In genomic region chr20:57351042-57351783, GRCh38 we compare ENCODE assay signal across 1 cellular context.
A peak's percentile ranks its signal among the peaks of the same experiment; 100 is the strongest.
TF ChIP-seq lines count a peak whose summit lies in the region.

RAE1 (plus strand) TSS chr20:57351255; CDS start chr20:57354039, 2,784 bp downstream.

TF ChIP-seq in HepG2, 621 proteins besides CTCF, POLR2A, EP300 and RAD21 (continued from another document and continues in another):
- peak; percentile 61; the same call in 1 of the 2 replicates for TF ChIP-seq ZNF609 (CRISPR knock-in tag; IDR thresholded peaks at IDR 0.05; ENCODE audit: borderline replicate concordance)
- peak; percentile 85; the same call in 1 of the 2 replicates for TF ChIP-seq ZNF441 (CRISPR knock-in tag; IDR thresholded peaks at IDR 0.05; ENCODE audit: borderline replicate concordance)
- peak; percentile 65; the same call in 1 of the 2 replicates for TF ChIP-seq ELF3 (CRISPR knock-in tag; IDR thresholded peaks at IDR 0.05)
- TF ChIP-seq CBX2 (IDR thresholded peaks at IDR 0.05; ENCODE audit: low read depth, low read length), result no peak
- no peak; the same call in 1 of the 2 replicates for TF ChIP-seq CBX2 (CRISPR knock-in tag; IDR thresholded peaks at IDR 0.05; ENCODE audit: low read depth)
- no peak for TF ChIP-seq FOXA1 (IDR thresholded peaks at IDR 0.05)
- no peak for TF ChIP-seq FOXA1 (CRISPR knock-in tag; IDR thresholded peaks at IDR 0.05)
- TF ChIP-seq, protein P1, sequence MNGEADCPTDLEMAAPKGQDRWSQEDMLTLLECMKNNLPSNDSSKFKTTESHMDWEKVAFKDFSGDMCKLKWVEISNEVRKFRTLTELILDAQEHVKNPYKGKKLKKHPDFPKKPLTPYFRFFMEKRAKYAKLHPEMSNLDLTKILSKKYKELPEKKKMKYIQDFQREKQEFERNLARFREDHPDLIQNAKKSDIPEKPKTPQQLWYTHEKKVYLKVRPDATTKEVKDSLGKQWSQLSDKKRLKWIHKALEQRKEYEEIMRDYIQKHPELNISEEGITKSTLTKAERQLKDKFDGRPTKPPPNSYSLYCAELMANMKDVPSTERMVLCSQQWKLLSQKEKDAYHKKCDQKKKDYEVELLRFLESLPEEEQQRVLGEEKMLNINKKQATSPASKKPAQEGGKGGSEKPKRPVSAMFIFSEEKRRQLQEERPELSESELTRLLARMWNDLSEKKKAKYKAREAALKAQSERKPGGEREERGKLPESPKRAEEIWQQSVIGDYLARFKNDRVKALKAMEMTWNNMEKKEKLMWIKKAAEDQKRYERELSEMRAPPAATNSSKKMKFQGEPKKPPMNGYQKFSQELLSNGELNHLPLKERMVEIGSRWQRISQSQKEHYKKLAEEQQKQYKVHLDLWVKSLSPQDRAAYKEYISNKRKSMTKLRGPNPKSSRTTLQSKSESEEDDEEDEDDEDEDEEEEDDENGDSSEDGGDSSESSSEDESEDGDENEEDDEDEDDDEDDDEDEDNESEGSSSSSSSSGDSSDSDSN (CRISPR knock-in tag; IDR thresholded peaks at IDR 0.05), result peak; percentile 81; the same call in 1 of the 2 replicates
- no peak; the same call in 1 of the 2 replicates for TF ChIP-seq ZNF124 (CRISPR knock-in tag; IDR thresholded peaks at IDR 0.05)
- no peak; the same call in 1 of the 2 replicates for TF ChIP-seq PREB (CRISPR knock-in tag; IDR thresholded peaks at IDR 0.05)
- peak; percentile 91 for TF ChIP-seq THAP11 (CRISPR knock-in tag; IDR thresholded peaks at IDR 0.05)
- peak; percentile 98 for TF ChIP-seq ZNF709 (CRISPR knock-in tag; IDR thresholded peaks at IDR 0.05)
- peak; percentile 34; the same call in 1 of the 2 replicates for TF ChIP-seq HCFC1 (IDR thresholded peaks at IDR 0.05; ENCODE audit: low read depth, low read length)
- TF ChIP-seq JUND (CRISPR knock-in tag; IDR thresholded peaks at IDR 0.05), result no peak
- TF ChIP-seq RBAK (CRISPR knock-in tag; IDR thresholded peaks at IDR 0.05), result no peak
- TF ChIP-seq, protein P2, sequence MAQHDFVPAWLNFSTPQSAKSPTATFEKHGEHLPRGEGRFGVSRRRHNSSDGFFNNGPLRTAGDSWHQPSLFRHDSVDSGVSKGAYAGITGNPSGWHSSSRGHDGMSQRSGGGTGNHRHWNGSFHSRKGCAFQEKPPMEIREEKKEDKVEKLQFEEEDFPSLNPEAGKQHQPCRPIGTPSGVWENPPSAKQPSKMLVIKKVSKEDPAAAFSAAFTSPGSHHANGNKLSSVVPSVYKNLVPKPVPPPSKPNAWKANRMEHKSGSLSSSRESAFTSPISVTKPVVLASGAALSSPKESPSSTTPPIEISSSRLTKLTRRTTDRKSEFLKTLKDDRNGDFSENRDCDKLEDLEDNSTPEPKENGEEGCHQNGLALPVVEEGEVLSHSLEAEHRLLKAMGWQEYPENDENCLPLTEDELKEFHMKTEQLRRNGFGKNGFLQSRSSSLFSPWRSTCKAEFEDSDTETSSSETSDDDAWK (CRISPR knock-in tag; IDR thresholded peaks at IDR 0.05), result no peak
- TF ChIP-seq MBNL3 (CRISPR knock-in tag; conservative IDR thresholded peaks at IDR 0.05), result no peak
- TF ChIP-seq ZNF749 (CRISPR knock-in tag; IDR thresholded peaks at IDR 0.05; ENCODE audit: borderline replicate concordance), result no peak
- TF ChIP-seq GPN1 (CRISPR knock-in tag; IDR thresholded peaks at IDR 0.05; ENCODE audit: borderline replicate concordance), result peak; percentile 29; the same call in 1 of the 2 replicates
- peak; percentile 64 for TF ChIP-seq SNAPC2 (CRISPR knock-in tag; IDR thresholded peaks at IDR 0.05)
- peak; percentile 99 for TF ChIP-seq ZNF501 (CRISPR knock-in tag; IDR thresholded peaks at IDR 0.05)
- peak; percentile 88 for TF ChIP-seq ZNF678 (CRISPR knock-in tag; IDR thresholded peaks at IDR 0.05)
- TF ChIP-seq, protein P3, sequence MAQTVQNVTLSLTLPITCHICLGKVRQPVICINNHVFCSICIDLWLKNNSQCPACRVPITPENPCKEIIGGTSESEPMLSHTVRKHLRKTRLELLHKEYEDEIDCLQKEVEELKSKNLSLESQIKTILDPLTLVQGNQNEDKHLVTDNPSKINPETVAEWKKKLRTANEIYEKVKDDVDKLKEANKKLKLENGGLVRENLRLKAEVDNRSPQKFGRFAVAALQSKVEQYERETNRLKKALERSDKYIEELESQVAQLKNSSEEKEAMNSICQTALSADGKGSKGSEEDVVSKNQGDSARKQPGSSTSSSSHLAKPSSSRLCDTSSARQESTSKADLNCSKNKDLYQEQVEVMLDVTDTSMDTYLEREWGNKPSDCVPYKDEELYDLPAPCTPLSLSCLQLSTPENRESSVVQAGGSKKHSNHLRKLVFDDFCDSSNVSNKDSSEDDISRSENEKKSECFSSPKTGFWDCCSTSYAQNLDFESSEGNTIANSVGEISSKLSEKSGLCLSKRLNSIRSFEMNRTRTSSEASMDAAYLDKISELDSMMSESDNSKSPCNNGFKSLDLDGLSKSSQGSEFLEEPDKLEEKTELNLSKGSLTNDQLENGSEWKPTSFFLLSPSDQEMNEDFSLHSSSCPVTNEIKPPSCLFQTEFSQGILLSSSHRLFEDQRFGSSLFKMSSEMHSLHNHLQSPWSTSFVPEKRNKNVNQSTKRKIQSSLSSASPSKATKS (CRISPR knock-in tag; IDR thresholded peaks at IDR 0.05), result no peak
- peak; percentile 67 for TF ChIP-seq ZNF18 (CRISPR knock-in tag; IDR thresholded peaks at IDR 0.05; ENCODE audit: insufficient replicate concordance)
- no peak for TF ChIP-seq SOX5 (CRISPR knock-in tag; IDR thresholded peaks at IDR 0.05; ENCODE audit: borderline replicate concordance)
- TF ChIP-seq, protein P4, sequence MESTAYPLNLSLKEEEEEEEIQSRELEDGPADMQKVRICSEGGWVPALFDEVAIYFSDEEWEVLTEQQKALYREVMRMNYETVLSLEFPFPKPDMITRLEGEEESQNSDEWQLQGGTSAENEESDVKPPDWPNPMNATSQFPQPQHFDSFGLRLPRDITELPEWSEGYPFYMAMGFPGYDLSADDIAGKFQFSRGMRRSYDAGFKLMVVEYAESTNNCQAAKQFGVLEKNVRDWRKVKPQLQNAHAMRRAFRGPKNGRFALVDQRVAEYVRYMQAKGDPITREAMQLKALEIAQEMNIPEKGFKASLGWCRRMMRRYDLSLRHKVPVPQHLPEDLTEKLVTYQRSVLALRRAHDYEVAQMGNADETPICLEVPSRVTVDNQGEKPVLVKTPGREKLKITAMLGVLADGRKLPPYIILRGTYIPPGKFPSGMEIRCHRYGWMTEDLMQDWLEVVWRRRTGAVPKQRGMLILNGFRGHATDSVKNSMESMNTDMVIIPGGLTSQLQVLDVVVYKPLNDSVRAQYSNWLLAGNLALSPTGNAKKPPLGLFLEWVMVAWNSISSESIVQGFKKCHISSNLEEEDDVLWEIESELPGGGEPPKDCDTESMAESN (CRISPR knock-in tag; conservative IDR thresholded peaks at IDR 0.05), result peak; percentile 68; the same call in 1 of the 2 replicates
- TF ChIP-seq ARID4A (CRISPR knock-in tag; IDR thresholded peaks at IDR 0.05; ENCODE audit: borderline replicate concordance), result peak; percentile 90
- no peak; the same call in 1 of the 2 replicates for TF ChIP-seq RORA (CRISPR knock-in tag; IDR thresholded peaks at IDR 0.05)
- peak; percentile 97 for TF ChIP-seq DMAP1 (CRISPR knock-in tag; IDR thresholded peaks at IDR 0.05)
- peak; percentile 89 for TF ChIP-seq ZNF703 (CRISPR knock-in tag; IDR thresholded peaks at IDR 0.05; ENCODE audit: borderline replicate concordance)
- TF ChIP-seq NFATC3 (CRISPR knock-in tag; IDR thresholded peaks at IDR 0.05), result no peak
- no peak for TF ChIP-seq MIER3 (CRISPR knock-in tag; IDR thresholded peaks at IDR 0.05; ENCODE audit: borderline replicate concordance)
- no peak; the same call in 1 of the 2 replicates for TF ChIP-seq ZNF660 (CRISPR knock-in tag; IDR thresholded peaks at IDR 0.05; ENCODE audit: borderline replicate concordance, low read depth)
- 0 out of 2 replicates have a peak, but pooled peaks have one; percentile 28 for TF ChIP-seq PPARG (CRISPR knock-in tag; conservative IDR thresholded peaks at IDR 0.05)
- TF ChIP-seq HOXA7 (CRISPR knock-in tag; IDR thresholded peaks at IDR 0.05), result no peak
- peak; percentile 16; the same call in 1 of the 2 replicates for TF ChIP-seq NFE2L1 (CRISPR knock-in tag; IDR thresholded peaks at IDR 0.05; ENCODE audit: borderline replicate concordance)
- TF ChIP-seq FLYWCH1 (CRISPR knock-in tag; IDR thresholded peaks at IDR 0.05), result no peak; the same call in 1 of the 2 replicates
- TF ChIP-seq ZNF558 (CRISPR knock-in tag; IDR thresholded peaks at IDR 0.05; ENCODE audit: borderline replicate concordance), result peak; percentile 67; the same call in 1 of the 2 replicates
- peak; percentile 55; the same call in 1 of the 2 replicates for TF ChIP-seq ISL2 (CRISPR knock-in tag; IDR thresholded peaks at IDR 0.05)
- peak; percentile 66; the same call in 1 of the 2 replicates for TF ChIP-seq ZNF775 (CRISPR knock-in tag; IDR thresholded peaks at IDR 0.05; ENCODE audit: borderline replicate concordance)
